In the genomic region with DNA sequence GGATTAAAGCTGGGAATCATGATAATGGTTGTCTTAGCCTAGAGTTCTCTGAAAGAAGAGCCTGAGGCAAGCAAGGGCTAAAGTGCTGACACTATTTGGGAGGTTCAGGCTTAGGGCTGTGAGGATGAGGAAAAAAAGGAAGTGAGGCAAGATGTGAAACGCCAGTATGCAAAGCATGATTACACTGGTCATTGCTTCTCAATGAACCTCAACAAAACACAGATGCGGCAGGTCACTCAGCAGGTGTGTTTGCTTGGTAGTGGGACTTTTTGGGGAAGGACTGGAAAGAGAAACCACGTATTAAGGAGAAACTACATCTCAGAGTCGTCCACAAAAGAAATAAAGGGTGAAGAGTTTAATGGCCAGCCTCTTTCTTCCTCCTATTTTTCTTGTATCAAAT, we compare ENCODE assay signal across 13 cellular contexts.
A peak's percentile ranks its signal among the peaks of the same experiment; 100 is the strongest.
DNase-seq lines count a peak whose midpoint lies in the region; ATAC-seq, FAIRE-seq and TF ChIP-seq lines count a peak whose summit lies in the region.
"Had no signal": no experiment of that assay in that cellular context is flagged by ENCODE, and none has a peak within 500 bp of the region (broad histone marks: within the 10 kb centered on the region; RNA-seq: fewer than 3 reads in every experiment).

No MANE protein-coding gene starts in this region.

- peaks cover 13% of the 10 kb centered on the region for H3K27me3 Mint-ChIP-seq in activated T-helper 17 cell treated with anti-CD3 and anti-CD28 coated beads, Interleukin-2, amount 50 U/mL, for 72 hours
- peaks cover 12% of the 10 kb centered on the region; the same call in 1 of the 2 replicates for H3K27me3 Mint-ChIP-seq in HFFc6 (ENCODE audit: insufficient read depth)
- H3K27me3 Mint-ChIP-seq: activated CD4-positive, alpha-beta memory T cell treated with anti-CD3 and anti-CD28 coated beads, Interleukin-2, amount 10 ng/mL, durations not matched to agents 7 days and 5 days had no signal

- no peak for TF ChIP-seq CTCF in BE2C (IDR thresholded peaks at IDR 0.05; ENCODE audit: low read depth, low read length)
- TF ChIP-seq CTCF in HFFc6 (IDR thresholded peaks at IDR 0.05): no peak

- peaks cover 3% of the 10 kb centered on the region; the same call in 1 of the 2 replicates for H3K27me3 ChIP-seq in BE2C
- H3K27me3 ChIP-seq: adrenal gland had no signal

- TF ChIP-seq POLR2A in GM12891 (IDR thresholded peaks at IDR 0.05; ENCODE audit: low read depth, low read length): no peak

- H3K9me3 ChIP-seq in BE2C: no peaks in the 10 kb centered on the region
- H3K9me3 ChIP-seq: adrenal gland had no signal

- H3K36me3 Mint-ChIP-seq in activated T-helper 17 cell treated with anti-CD3 and anti-CD28 coated beads, Interleukin-2, amount 50 U/mL, for 72 hours (ENCODE audit: low read depth): no peaks in the 10 kb centered on the region
- no peaks in the 10 kb centered on the region for H3K36me3 Mint-ChIP-seq in HFFc6 (ENCODE audit: low read depth)

- peak; percentile 74 for ATAC-seq in GM19372 (IDR thresholded peaks at IDR 0.05; ENCODE audit: low read depth, unreplicated experiment)
- peak; percentile 88 for ATAC-seq in HG02763 (IDR thresholded peaks at IDR 0.05; ENCODE audit: unreplicated experiment)
- ATAC-seq in HG03558 (IDR thresholded peaks at IDR 0.05; ENCODE audit: extremely low read depth, unreplicated experiment): peak; percentile 81
- no peak for ATAC-seq in activated T-helper 17 cell treated with anti-CD3 and anti-CD28 coated beads, Interleukin-2, amount 50 U/mL, for 72 hours (replicated peaks)

- no peak overlapping the region for H3K4me3 Mint-ChIP-seq in activated T-helper 17 cell treated with anti-CD3 and anti-CD28 coated beads, Interleukin-2, amount 50 U/mL, for 72 hours
- H3K4me3 Mint-ChIP-seq in HFFc6: no peak overlapping the region
- H3K4me3 Mint-ChIP-seq: activated CD4-positive, alpha-beta memory T cell treated with anti-CD3 and anti-CD28 coated beads, Interleukin-2, amount 10 ng/mL, durations not matched to agents 7 days and 5 days had no signal

- DNase-seq in GM12891 (ENCODE audit: insufficient read length, low spot score) (no peak), BE2C (no peak), HFFc6 (no peak), OCI-M1 (lab: John Stamatoyannopoulos, UW) (no peak)
- DNase-seq: activated CD4-positive, alpha-beta memory T cell treated with anti-CD3 and anti-CD28 coated beads, Interleukin-2, amount 10 ng/mL, durations not matched to agents 7 days and 5 days; adrenal gland; AML-193; NCI-H2029 had no signal

- no peaks in the 10 kb centered on the region for H3K36me3 ChIP-seq in BE2C
- H3K36me3 ChIP-seq: adrenal gland had no signal

- no peak overlapping the region for H3K27ac Mint-ChIP-seq in activated T-helper 17 cell treated with anti-CD3 and anti-CD28 coated beads, Interleukin-2, amount 50 U/mL, for 72 hours
- no peak overlapping the region for H3K27ac Mint-ChIP-seq in HFFc6
- H3K27ac Mint-ChIP-seq: activated CD4-positive, alpha-beta memory T cell treated with anti-CD3 and anti-CD28 coated beads, Interleukin-2, amount 10 ng/mL, durations not matched to agents 7 days and 5 days had no signal

- no peaks in the 10 kb centered on the region for H3K9me3 Mint-ChIP-seq in activated T-helper 17 cell treated with anti-CD3 and anti-CD28 coated beads, Interleukin-2, amount 50 U/mL, for 72 hours
- H3K9me3 Mint-ChIP-seq in HFFc6: no peaks in the 10 kb centered on the region
- H3K9me3 Mint-ChIP-seq: activated CD4-positive, alpha-beta memory T cell treated with anti-CD3 and anti-CD28 coated beads, Interleukin-2, amount 10 ng/mL, durations not matched to agents 7 days and 5 days had no signal

- H3K4me1 Mint-ChIP-seq in activated T-helper 17 cell treated with anti-CD3 and anti-CD28 coated beads, Interleukin-2, amount 50 U/mL, for 72 hours: no peaks in the 10 kb centered on the region
- H3K4me1 Mint-ChIP-seq in HFFc6 (ENCODE audit: low read depth): no peaks in the 10 kb centered on the region
- H3K4me1 Mint-ChIP-seq: activated CD4-positive, alpha-beta memory T cell treated with anti-CD3 and anti-CD28 coated beads, Interleukin-2, amount 10 ng/mL, durations not matched to agents 7 days and 5 days had no signal

- no peak overlapping the region for H3K4me3 ChIP-seq in BE2C (ENCODE audit: low read depth, low read length)
- H3K4me3 ChIP-seq: adrenal gland, SK-N-MC had no signal

- FAIRE-seq in GM12891 (lab: Jason Lieb, UNC): peak; percentile 9

- H3K4me1 ChIP-seq in BE2C: no peaks in the 10 kb centered on the region
- H3K4me1 ChIP-seq: adrenal gland had no signal

TF ChIP-seq in GM12891, 5 proteins besides CTCF, POLR2A, EP300 and RAD21:
- TF ChIP-seq PAX5 (IDR thresholded peaks at IDR 0.05; ENCODE audit: insufficient read depth, low read length, severe bottlenecking) (no peak), TAF1 (IDR thresholded peaks at IDR 0.05; ENCODE audit: low read depth, low read length) (no peak), POLR2AphosphoS5 (IDR thresholded peaks at IDR 0.05; ENCODE audit: low read depth, low read length) (no peak), POU2F2 (IDR thresholded peaks at IDR 0.05; ENCODE audit: low read depth, low read length) (peak; percentile 80; the same call in 1 of the 2 replicates), SPI1 (IDR thresholded peaks at IDR 0.05; ENCODE audit: low read depth, low read length) (peak; percentile 94)
